Comparison of ENCODE assay signal across 21 cellular contexts in genomic region chr7:149075286-149075685, GRCh38.
"Had no signal": no experiment of that assay in that cellular context is flagged by ENCODE, and none has a peak within 500 bp of the region (broad histone marks: within the 10 kb centered on the region; RNA-seq: fewer than 3 reads in every experiment).

No MANE protein-coding gene starts in this region.

- ATAC-seq: gastroesophageal sphincter; left lung; lower lobe of right lung; naive thymus-derived CD8-positive, alpha-beta T cell; sciatic nerve; stimulated activated naive CD8-positive, alpha-beta T cell treated with anti-CD3 and anti-CD28 coated beads, Interleukin-15, Interleukin-2, amounts not matched to agents 100 U/mL and 50 U/mL, for 24 hours had no signal

- FAIRE-seq: endometrium, small intestine had no signal

- H3K4me1 ChIP-seq: gastroesophageal sphincter, left lung, lower lobe of right lung, tibial artery, upper lobe of left lung had no signal

- H3K4me3 ChIP-seq: coronary artery, dorsolateral prefrontal cortex, esophagus muscularis mucosa, gastroesophageal sphincter, left lung, lower lobe of right lung, tibial artery, upper lobe of left lung had no signal

- H3K27me3 ChIP-seq: dorsolateral prefrontal cortex, esophagus muscularis mucosa, gastroesophageal sphincter, left lung, tibial artery, upper lobe of left lung had no signal

- H3K9me3 ChIP-seq: esophagus muscularis mucosa, gastroesophageal sphincter, left lung, lower lobe of right lung, tibial artery, upper lobe of left lung had no signal

- H3K27ac ChIP-seq: coronary artery, dorsolateral prefrontal cortex, esophagus muscularis mucosa, gastroesophageal sphincter, left lung, lower lobe of right lung, tibial artery, upper lobe of left lung had no signal

- DNase-seq: caudate nucleus; dorsolateral prefrontal cortex; effector CD8-positive, alpha-beta T cell; foreskin fibroblast; glutamatergic neuron; islet precursor cell; left lung; lower lobe of right lung; mesenchymal stem cell; naive thymus-derived CD8-positive, alpha-beta T cell; small intestine; stimulated activated CD4-positive, alpha-beta T cell treated with anti-CD3 and anti-CD28 coated beads, Interleukin-12 subunit alpha, Interleukin-12 subunit beta, amount 100 ng/mL, for 4 hours; stimulated activated CD4-positive, alpha-beta T cell treated with anti-CD3 and anti-CD28 coated beads, Interleukin-2, amount 100 ng/mL, for 48 hours; stimulated activated naive CD8-positive, alpha-beta T cell treated with anti-CD3 and anti-CD28 coated beads, Interleukin-15, Interleukin-2, amounts not matched to agents 100 U/mL and 50 U/mL, for 24 hours; tibial artery; upper lobe of left lung had no signal
